Comparison of ENCODE assay signal across 1 cellular context in genomic region chr5:156497816-156498215, GRCh38.
TF ChIP-seq lines count a peak whose summit lies in the region.

No MANE protein-coding gene starts in this region.

TF ChIP-seq in SK-N-SH treated with all-trans-retinoic acid at 6 μM for 48 hours, 23 proteins besides CTCF, POLR2A, EP300 and RAD21 (continued from another document):
- 0 out of 2 replicates have a peak, but pooled peaks have one; percentile 39 for TF ChIP-seq PATZ1 (CRISPR knock-in tag; IDR thresholded peaks at IDR 0.05; ENCODE audit: borderline replicate concordance)
